In the genomic region with DNA sequence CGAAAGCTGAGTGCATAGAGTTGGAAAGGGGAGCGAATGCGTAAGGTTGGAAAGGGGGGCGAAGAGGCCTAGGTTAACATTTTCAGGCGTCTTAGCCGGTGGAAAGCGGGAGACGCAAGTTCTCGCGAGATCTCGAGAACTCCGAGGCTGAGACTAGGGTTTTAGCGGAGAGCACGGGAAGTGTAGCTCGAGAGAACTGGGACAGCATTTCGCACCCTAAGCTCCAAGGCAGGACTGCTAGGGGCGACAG, we compare ENCODE assay signal across 8 cellular contexts. TPM values are rescaled to one million over a fixed set of nuclear protein-coding genes. Genes with fewer than 3 reads are reported as not detected.
A peak's percentile ranks its signal among the peaks of the same experiment; 100 is the strongest.
DNase-seq lines count a peak whose midpoint lies in the region; ATAC-seq, FAIRE-seq and TF ChIP-seq lines count a peak whose summit lies in the region.

No MANE protein-coding gene starts in this region.

- 0% methylated on average over 17 of the region's 17 CpGs for whole genome bisulfite sequencing in aorta, 2 donors

- intact Hi-C loops in aorta (cut with DNase I), result loop anchor here in 1 of 2 donors (5.0 kb wide), 1 partner anchor 246 kb away; a partner anchor contains a TSS

- peak overlapping the region; percentile 100 for H3K9ac ChIP-seq in muscle layer of colon (ENCODE audit: low read length)

- H3K36me3 ChIP-seq in muscle layer of colon (ENCODE audit: insufficient read depth, low read length), result no peaks in the 10 kb centered on the region
- H3K36me3 ChIP-seq in aorta (ENCODE audit: control insufficient read depth in 1 of 2, insufficient read depth in 2 of 2, low read length in 1 of 2), result no peaks in the 10 kb centered on the region

- POLR2A ChIA-PET in AG04450 (lab: Yijun Ruan, JAX), result interaction anchor here (0.7 to 1.4 kb wide), 9 partner anchors 17 to 97 kb away, joined by 3 to 20 read pairs (median 5); no protein-coding TSS in a partner anchor

- H3K9me3 ChIP-seq in AG04450 (ENCODE audit: control insufficient read depth, insufficient read depth, low read length), result no peaks in the 10 kb centered on the region; the same call in 1 of the 2 replicates
- no peaks in the 10 kb centered on the region for H3K9me3 ChIP-seq in muscle layer of colon (ENCODE audit: low read length)
- no peaks in the 10 kb centered on the region for H3K9me3 ChIP-seq in aorta (ENCODE audit: control insufficient read depth, low read length)

- peak; percentile 66 for DNase-seq in AG04450 (ENCODE audit: low read depth, low spot score)
- DNase-seq in GM18507 (ENCODE audit: extremely low spot score, insufficient read length, low read depth), result peak; percentile 20
- peak; percentile 88 to 94 for DNase-seq in NCI-H2081 (lab: John Stamatoyannopoulos, UW)
- peak; percentile 76 for DNase-seq in epithelial cell of esophagus (ENCODE audit: low read depth)
- no peak for DNase-seq in aorta

- peak overlapping the region; percentile 87 for H3K4me3 ChIP-seq in AG04450 (ENCODE audit: low read depth, low read length)
- peak overlapping the region; percentile 87 for H3K4me3 ChIP-seq in epithelial cell of esophagus (ENCODE audit: low read length)
- peak overlapping the region; percentile 95 to 97 for H3K4me3 ChIP-seq in muscle layer of colon (ENCODE audit: low read depth in 1 of 2, low read length in 2 of 2)
- peak overlapping the region; percentile 69 to 86 for H3K4me3 ChIP-seq in aorta (ENCODE audit: low read length in 2 of 2)

- CTCF ChIA-PET in AG04450 (lab: Charles Lee), result no interaction called here

- FAIRE-seq in GM18507 (lab: Jason Lieb, UNC), result no peak

- H3K27me3 ChIP-seq in AG04450 (ENCODE audit: control insufficient read depth, insufficient read depth, low read length), result no peaks in the 10 kb centered on the region
- H3K27me3 ChIP-seq in muscle layer of colon (ENCODE audit: control insufficient read depth in 1 of 2, insufficient read depth in 2 of 2, low read length in 2 of 2), result no peaks in the 10 kb centered on the region
- no peaks in the 10 kb centered on the region for H3K27me3 ChIP-seq in aorta (ENCODE audit: control insufficient read depth in 1 of 2, insufficient read depth in 2 of 2, low read length in 1 of 2)

- peak; percentile 32 for ATAC-seq in HG02973 (IDR thresholded peaks at IDR 0.05; ENCODE audit: unreplicated experiment)
- peak; percentile 83 for ATAC-seq in aorta (ENCODE audit: low FRiP score)

- TF ChIP-seq CTCF in AG04450 (IDR thresholded peaks at IDR 0.05; ENCODE audit: low read depth, low read length) (no peak), VCaP (conservative IDR thresholded peaks at IDR 0.05) (no peak), epithelial cell of esophagus (IDR thresholded peaks at IDR 0.05; ENCODE audit: insufficient read depth, low read depth, low read length, missing control alignments) (no peak)

- H3K27ac ChIP-seq in AG04450 (ENCODE audit: low read depth, low read length), result peak overlapping the region; percentile 98
- peak overlapping the region; percentile 98 for H3K27ac ChIP-seq in VCaP
- H3K27ac ChIP-seq in muscle layer of colon (ENCODE audit: low read depth, low read length), result peak overlapping the region; percentile 99
- peak overlapping the region; percentile 37 to 89 for H3K27ac ChIP-seq in aorta (ENCODE audit: low read depth in 1 of 2, low read length in 2 of 2)

- H3K4me1 ChIP-seq in muscle layer of colon (ENCODE audit: insufficient read depth, low read length) (peaks cover 38% of the 10 kb centered on the region), aorta (ENCODE audit: control insufficient read depth in 1 of 2, insufficient read depth in 2 of 2, low read length in 2 of 2) (no peaks in the 10 kb centered on the region)

RNA-seq across cellular contexts. Expression of a gene that starts 0.3 kb away (rescaled TPM):
- polyA plus RNA-seq in AG04450 (2011; rRNA removed) (110 and 111 TPM in 2 replicates), aorta (100 to 1,000 TPM in 1 of 2 donors, 10 to 100 TPM in 1; 65.0 to 133 TPM)
- polyA minus RNA-seq in AG04450 (2011; rRNA and poly(A)+ RNA removed), result 160 and 192 TPM in 2 replicates
- 100 to 1,000 TPM; 361 to 465 TPM for total RNA-seq in aorta

Comparison
In these comparisons a context has a peak if more than half of its experiments do, and no peak if none do; other contexts are left out.
1. DNase-seq: peak in AG04450 (single experiment), GM18507 (single experiment), NCI-H2081 (2 of 2) and epithelial cell of esophagus (single experiment); none in aorta (0 of 2).
2. Peak in every context shown above with its lines, with median percentiles within 50 percentile points of each other: H3K27ac ChIP-seq and H3K4me3 ChIP-seq.